In genomic region chr6:3806169-3806922, GRCh38 we compare ENCODE assay signal across 1 cellular context.
TF ChIP-seq lines count a peak whose summit lies in the region.

No MANE protein-coding gene starts in this region.

TF ChIP-seq in IMR-90, 13 proteins besides CTCF, POLR2A, EP300 and RAD21:
- TF ChIP-seq NFE2L2 (IDR thresholded peaks at IDR 0.05; ENCODE audit: low read depth, low read length): no peak
- no peak for TF ChIP-seq ELK1 (IDR thresholded peaks at IDR 0.05; ENCODE audit: borderline replicate concordance, low read depth, low read length)
TF ChIP-seq in IMR-90: peak in this region for 0.
